1 cellular context compared by ENCODE assay signal in the genomic region with DNA sequence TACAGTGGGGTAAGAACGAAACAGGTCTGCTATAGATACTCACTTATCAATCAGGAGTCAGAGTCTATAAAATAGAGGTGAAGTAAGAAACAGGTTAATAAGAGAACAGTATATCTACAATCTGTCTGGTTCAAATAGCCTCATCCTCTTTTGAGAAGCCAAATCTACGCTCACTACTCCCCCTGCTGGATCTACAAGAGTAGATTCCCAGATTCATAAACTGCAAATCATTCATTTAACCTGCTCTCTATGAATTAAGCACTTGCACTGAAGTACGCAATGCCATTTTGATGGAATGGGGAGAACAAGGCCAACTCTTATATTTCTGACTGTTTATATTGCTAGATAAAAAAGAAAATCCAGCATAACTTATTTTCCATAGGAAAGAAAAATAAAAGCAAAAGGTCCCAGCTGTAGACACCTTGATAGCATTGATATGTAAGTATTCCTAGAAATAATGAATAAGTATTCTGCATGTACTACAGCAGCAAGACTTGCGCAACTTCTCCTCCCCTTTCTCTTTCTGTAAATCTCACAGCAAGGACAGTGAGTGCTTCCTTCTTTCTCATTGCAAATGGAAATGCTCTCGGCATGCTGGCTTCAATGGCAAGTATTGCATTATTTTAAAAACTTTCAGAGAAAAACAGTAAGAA.
TF ChIP-seq lines count a peak whose summit lies in the region.

No MANE protein-coding gene starts in this region.

TF ChIP-seq in HEK293, 187 proteins besides CTCF, POLR2A, EP300 and RAD21 (continued from another document):
- TF ChIP-seq, protein P1, sequence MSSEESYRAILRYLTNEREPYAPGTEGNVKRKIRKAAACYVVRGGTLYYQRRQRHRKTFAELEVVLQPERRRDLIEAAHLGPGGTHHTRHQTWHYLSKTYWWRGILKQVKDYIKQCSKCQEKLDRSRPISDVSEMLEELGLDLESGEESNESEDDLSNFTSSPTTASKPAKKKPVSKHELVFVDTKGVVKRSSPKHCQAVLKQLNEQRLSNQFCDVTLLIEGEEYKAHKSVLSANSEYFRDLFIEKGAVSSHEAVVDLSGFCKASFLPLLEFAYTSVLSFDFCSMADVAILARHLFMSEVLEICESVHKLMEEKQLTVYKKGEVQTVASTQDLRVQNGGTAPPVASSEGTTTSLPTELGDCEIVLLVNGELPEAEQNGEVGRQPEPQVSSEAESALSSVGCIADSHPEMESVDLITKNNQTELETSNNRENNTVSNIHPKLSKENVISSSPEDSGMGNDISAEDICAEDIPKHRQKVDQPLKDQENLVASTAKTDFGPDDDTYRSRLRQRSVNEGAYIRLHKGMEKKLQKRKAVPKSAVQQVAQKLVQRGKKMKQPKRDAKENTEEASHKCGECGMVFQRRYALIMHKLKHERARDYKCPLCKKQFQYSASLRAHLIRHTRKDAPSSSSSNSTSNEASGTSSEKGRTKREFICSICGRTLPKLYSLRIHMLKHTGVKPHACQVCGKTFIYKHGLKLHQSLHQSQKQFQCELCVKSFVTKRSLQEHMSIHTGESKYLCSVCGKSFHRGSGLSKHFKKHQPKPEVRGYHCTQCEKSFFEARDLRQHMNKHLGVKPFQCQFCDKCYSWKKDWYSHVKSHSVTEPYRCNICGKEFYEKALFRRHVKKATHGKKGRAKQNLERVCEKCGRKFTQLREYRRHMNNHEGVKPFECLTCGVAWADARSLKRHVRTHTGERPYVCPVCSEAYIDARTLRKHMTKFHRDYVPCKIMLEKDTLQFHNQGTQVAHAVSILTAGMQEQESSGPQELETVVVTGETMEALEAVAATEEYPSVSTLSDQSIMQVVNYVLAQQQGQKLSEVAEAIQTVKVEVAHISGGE (tag by site-specific recombination; conservative IDR thresholded peaks at IDR 0.05; ENCODE audit: low read depth): no peak
- TF ChIP-seq ZNF76 (tag by site-specific recombination; IDR thresholded peaks at IDR 0.05; ENCODE audit: borderline replicate concordance, low read depth): no peak
- TF ChIP-seq IKZF3 (tag by site-specific recombination; IDR thresholded peaks at IDR 0.05): no peak
- TF ChIP-seq ZBTB17 (tag by site-specific recombination; IDR thresholded peaks at IDR 0.05): peak; percentile 42
- 0 out of 2 replicates have a peak, but pooled peaks have one; percentile 34 for TF ChIP-seq TCF7L2 (IDR thresholded peaks at IDR 0.05; ENCODE audit: borderline replicate concordance, low read depth, low read length)
- no peak for TF ChIP-seq ZNF701 (tag by site-specific recombination; IDR thresholded peaks at IDR 0.05)
- TF ChIP-seq, protein P2, sequence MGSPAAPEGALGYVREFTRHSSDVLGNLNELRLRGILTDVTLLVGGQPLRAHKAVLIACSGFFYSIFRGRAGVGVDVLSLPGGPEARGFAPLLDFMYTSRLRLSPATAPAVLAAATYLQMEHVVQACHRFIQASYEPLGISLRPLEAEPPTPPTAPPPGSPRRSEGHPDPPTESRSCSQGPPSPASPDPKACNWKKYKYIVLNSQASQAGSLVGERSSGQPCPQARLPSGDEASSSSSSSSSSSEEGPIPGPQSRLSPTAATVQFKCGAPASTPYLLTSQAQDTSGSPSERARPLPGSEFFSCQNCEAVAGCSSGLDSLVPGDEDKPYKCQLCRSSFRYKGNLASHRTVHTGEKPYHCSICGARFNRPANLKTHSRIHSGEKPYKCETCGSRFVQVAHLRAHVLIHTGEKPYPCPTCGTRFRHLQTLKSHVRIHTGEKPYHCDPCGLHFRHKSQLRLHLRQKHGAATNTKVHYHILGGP (tag by site-specific recombination; IDR thresholded peaks at IDR 0.05): peak; percentile 94
- no peak for TF ChIP-seq ZNF610 (tag by site-specific recombination; IDR thresholded peaks at IDR 0.05; ENCODE audit: borderline replicate concordance)
- TF ChIP-seq ZNF777 (tag by site-specific recombination; IDR thresholded peaks at IDR 0.05; ENCODE audit: borderline replicate concordance): no peak
- TF ChIP-seq, protein P3, sequence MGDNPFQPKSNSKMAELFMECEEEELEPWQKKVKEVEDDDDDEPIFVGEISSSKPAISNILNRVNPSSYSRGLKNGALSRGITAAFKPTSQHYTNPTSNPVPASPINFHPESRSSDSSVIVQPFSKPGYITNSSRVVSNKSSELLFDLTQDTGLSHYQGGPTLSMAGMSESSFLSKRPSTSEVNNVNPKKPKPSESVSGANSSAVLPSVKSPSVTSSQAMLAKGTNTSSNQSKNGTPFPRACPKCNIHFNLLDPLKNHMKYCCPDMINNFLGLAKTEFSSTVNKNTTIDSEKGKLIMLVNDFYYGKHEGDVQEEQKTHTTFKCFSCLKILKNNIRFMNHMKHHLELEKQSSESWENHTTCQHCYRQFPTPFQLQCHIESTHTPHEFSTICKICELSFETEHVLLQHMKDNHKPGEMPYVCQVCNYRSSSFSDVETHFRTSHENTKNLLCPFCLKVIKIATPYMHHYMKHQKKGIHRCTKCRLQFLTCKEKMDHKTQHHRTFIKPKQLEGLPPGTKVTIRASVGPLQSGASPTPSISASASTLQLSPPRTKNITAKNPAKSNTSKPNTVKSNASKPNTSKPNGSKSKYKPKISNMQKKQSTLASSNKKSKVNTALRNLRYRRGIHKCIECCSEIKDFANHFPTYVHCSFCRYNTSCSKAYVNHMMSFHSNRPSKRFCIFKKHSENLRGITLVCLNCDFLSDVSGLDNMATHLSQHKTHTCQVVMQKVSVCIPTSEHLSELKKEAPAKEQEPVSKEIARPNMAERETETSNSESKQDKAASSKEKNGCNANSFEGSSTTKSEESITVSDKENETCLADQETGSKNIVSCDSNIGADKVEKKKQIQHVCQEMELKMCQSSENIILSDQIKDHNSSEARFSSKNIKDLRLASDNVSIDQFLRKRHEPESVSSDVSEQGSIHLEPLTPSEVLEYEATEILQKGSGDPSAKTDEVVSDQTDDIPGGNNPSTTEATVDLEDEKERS (tag by site-specific recombination; IDR thresholded peaks at IDR 0.05): no peak
- TF ChIP-seq ZNF423 (tag by site-specific recombination; IDR thresholded peaks at IDR 0.05): no peak
- 0 out of 2 replicates have a peak, but pooled peaks have one; percentile 30 for TF ChIP-seq ZNF2 (tag by site-specific recombination; IDR thresholded peaks at IDR 0.05)
- TF ChIP-seq ZNF654 (tag by site-specific recombination; IDR thresholded peaks at IDR 0.05; ENCODE audit: low read depth): peak; percentile 90
